Comparison of ENCODE assay signal across 8 cellular contexts in the genomic region with DNA sequence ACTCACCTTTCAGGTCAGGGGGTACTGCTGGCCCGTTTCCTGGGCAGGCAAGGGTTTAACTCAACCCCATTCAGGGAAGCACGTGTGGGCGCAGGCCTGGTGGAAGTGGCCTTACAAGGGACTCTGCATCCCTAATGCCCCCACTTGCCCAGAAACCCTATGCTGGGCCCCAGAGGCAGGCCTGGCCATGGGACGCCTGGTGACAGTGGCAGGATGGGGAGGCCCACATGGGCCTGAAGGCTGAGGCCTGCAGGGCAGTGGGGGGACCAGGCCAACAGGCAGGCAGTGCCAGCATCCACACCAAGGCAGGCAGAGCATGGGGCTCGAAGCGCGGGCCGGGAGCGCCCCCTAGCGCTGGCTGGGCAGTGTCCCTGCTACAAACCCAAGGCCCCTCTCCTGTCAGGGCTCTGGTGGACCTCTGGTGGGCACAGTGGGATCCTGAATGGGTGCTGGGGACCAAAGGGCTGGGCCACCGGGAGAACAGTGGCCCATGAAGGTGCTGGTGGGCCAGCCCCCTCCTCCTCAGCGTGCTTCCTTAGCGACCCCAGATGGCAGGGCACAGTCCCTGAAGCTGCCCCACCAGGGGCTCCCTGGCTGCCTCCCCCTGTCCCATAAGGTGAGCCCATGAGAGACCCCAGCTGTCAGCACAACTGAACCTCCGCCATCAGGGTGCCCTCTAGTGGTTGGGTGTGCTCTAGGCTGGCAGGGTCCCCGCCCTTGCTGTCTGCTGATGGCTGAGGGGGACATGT. TPM values are rescaled to one million over a fixed set of nuclear protein-coding genes. Genes with fewer than 3 reads are reported as not detected.
DNase-seq lines count a peak whose midpoint lies in the region; ATAC-seq and TF ChIP-seq lines count a peak whose summit lies in the region.

No MANE protein-coding gene starts in this region.

- RAD21 ChIA-PET in HCT116 (lab: Charles Lee; ENCODE audit: low non-redundant PET in 1 of 2, low total read pairs in 2 of 2, uncharacterized antibody in 2 of 2, unreplicated experiment in 2 of 2) = interaction anchor here (0.5 to 2.1 kb wide), 5 partner anchors 9 to 62 kb away, joined by 5 to 8 read pairs (median 5); no protein-coding TSS in a partner anchor

- TF ChIP-seq RAD21 in HCT116 (IDR thresholded peaks at IDR 0.05; ENCODE audit: low read depth) = peak; percentile 97

- intact Hi-C loops in HCT116 (cut with micrococcal nuclease) (loop anchor here (1.0 to 5.0 kb wide), 3 partner anchors 62 to 372 kb away; no protein-coding TSS in a partner anchor), OCI-LY7 (cut with micrococcal nuclease; ENCODE audit: unreplicated experiment) (loop anchor here (1.0 to 5.0 kb wide), 2 partner anchors 48 to 62 kb away; no protein-coding TSS in a partner anchor), esophagus squamous epithelium (cut with DNase I) (loop anchor here (5.0 kb wide), 1 partner anchor 63 kb away; no protein-coding TSS in a partner anchor)

- no peak overlapping the region for H3K4me3 ChIP-seq in HCT116 (replicated peaks in 1 of 2; ENCODE audit: low read depth in 1 of 2, low read length in 2 of 2)
- no peak overlapping the region for H3K4me3 ChIP-seq in OCI-LY7 (ENCODE audit: low read depth, low read length, poor library complexity, severe bottlenecking)
- H3K4me3 ChIP-seq in esophagus squamous epithelium = no peak overlapping the region

- ATAC-seq in HCT116 (peak; percentile 92), GM18861 (IDR thresholded peaks at IDR 0.05; ENCODE audit: unreplicated experiment) (no peak)
- ATAC-seq in naive thymus-derived CD8-positive, alpha-beta T cell = peak; percentile 87 to 88
- ATAC-seq in stimulated activated memory B cell treated with anti-CD40 and anti-IgM and Interleukin-4, amounts not matched to agents 10 μg/mL and 1 μg/mL and 100 μg/mL, for 72 hours = peak; percentile 72

- H2AFZ ChIP-seq in HCT116 (ENCODE audit: low read depth, low read length, poor library complexity, severe bottlenecking) (no peak overlapping the region), OCI-LY7 (ENCODE audit: low read length) (no peak overlapping the region)

- H3K4me2 ChIP-seq in HCT116 (ENCODE audit: low read length) (no peak overlapping the region), OCI-LY7 (ENCODE audit: low read length) (no peak overlapping the region)

- no peak overlapping the region for H3K9ac ChIP-seq in HCT116 (ENCODE audit: low read length)

- no peaks in the 10 kb centered on the region for H3K9me3 Mint-ChIP-seq in activated T-cell treated with anti-CD3 and anti-CD28 coated beads, Interleukin-2, amount 50 U/mL, for 24 hours
- no peaks in the 10 kb centered on the region for H3K9me3 Mint-ChIP-seq in naive thymus-derived CD8-positive, alpha-beta T cell
- H3K9me3 Mint-ChIP-seq in stimulated activated memory B cell treated with anti-CD40 and anti-IgM and Interleukin-4, amounts not matched to agents 10 μg/mL and 1 μg/mL and 100 μg/mL, for 72 hours = no peaks in the 10 kb centered on the region

- DNase-seq in HCT116 (ENCODE audit: low read depth, low spot score) = peak; percentile 34
- DNase-seq in OCI-LY7 (ENCODE audit: low spot score) = peak; percentile 72
- DNase-seq in activated T-cell treated with anti-CD3 and anti-CD28 coated beads, Interleukin-2, amount 50 U/mL, for 24 hours = peak; percentile 82
- DNase-seq in esophagus squamous epithelium (lab: John Stamatoyannopoulos, UW) = no peak
- peak; percentile 42 to 77 (median 63) for DNase-seq in naive thymus-derived CD8-positive, alpha-beta T cell

- no peak overlapping the region for H3K4me3 Mint-ChIP-seq in activated T-cell treated with anti-CD3 and anti-CD28 coated beads, Interleukin-2, amount 50 U/mL, for 24 hours
- no peak overlapping the region for H3K4me3 Mint-ChIP-seq in naive thymus-derived CD8-positive, alpha-beta T cell
- no peak overlapping the region for H3K4me3 Mint-ChIP-seq in stimulated activated memory B cell treated with anti-CD40 and anti-IgM and Interleukin-4, amounts not matched to agents 10 μg/mL and 1 μg/mL and 100 μg/mL, for 72 hours

- H3K79me2 ChIP-seq in HCT116 (ENCODE audit: insufficient read depth, low read length) (no peaks in the 10 kb centered on the region), OCI-LY7 (ENCODE audit: insufficient read depth, low read depth, low read length) (no peaks in the 10 kb centered on the region)

- CTCF ChIA-PET in HCT116 (lab: Charles Lee) (interaction anchor here (1.0 to 5.3 kb wide), 4 partner anchors 19 to 65 kb away, joined by 6 to 43 read pairs (median 10); no protein-coding TSS in a partner anchor), OCI-LY7 (lab: Charles Lee; ENCODE audit: unreplicated experiment) (interaction anchor here (0.6 kb wide), 2 partner anchors 42 to 73 kb away, joined by 3 to 4 read pairs; no protein-coding TSS in a partner anchor)

- no peak overlapping the region for H3K27ac Mint-ChIP-seq in activated T-cell treated with anti-CD3 and anti-CD28 coated beads, Interleukin-2, amount 50 U/mL, for 24 hours
- no peak overlapping the region for H3K27ac Mint-ChIP-seq in naive thymus-derived CD8-positive, alpha-beta T cell
- H3K27ac Mint-ChIP-seq in stimulated activated memory B cell treated with anti-CD40 and anti-IgM and Interleukin-4, amounts not matched to agents 10 μg/mL and 1 μg/mL and 100 μg/mL, for 72 hours = no peak overlapping the region

- no peak for TF ChIP-seq POLR2A in HCT116 (IDR thresholded peaks at IDR 0.05; ENCODE audit: borderline replicate concordance, extremely low read depth, insufficient read depth, insufficient read length)
- TF ChIP-seq POLR2A in esophagus squamous epithelium (IDR thresholded peaks at IDR 0.05) = no peak

- peaks cover 8 to 15% of the 10 kb centered on the region in 2 experiments; a peak in 3 of 4 replicates for H3K36me3 ChIP-seq in HCT116 (ENCODE audit: control insufficient read depth in 1 of 2, insufficient read depth in 2 of 2, low read length in 2 of 2)
- peaks cover 20% of the 10 kb centered on the region; the same call in 1 of the 2 replicates for H3K36me3 ChIP-seq in OCI-LY7 (ENCODE audit: insufficient read depth, low read length)
- H3K36me3 ChIP-seq in esophagus squamous epithelium = peaks cover 10 to 81% (median 29%) of the 10 kb centered on the region in 3 donors

- no peaks in the 10 kb centered on the region for H3K4me1 Mint-ChIP-seq in activated T-cell treated with anti-CD3 and anti-CD28 coated beads, Interleukin-2, amount 50 U/mL, for 24 hours (ENCODE audit: low read depth)
- H3K4me1 Mint-ChIP-seq in naive thymus-derived CD8-positive, alpha-beta T cell = peaks cover 0 to 2% (median 0%) of the 10 kb centered on the region in 4 donors
- H3K4me1 Mint-ChIP-seq in stimulated activated memory B cell treated with anti-CD40 and anti-IgM and Interleukin-4, amounts not matched to agents 10 μg/mL and 1 μg/mL and 100 μg/mL, for 72 hours = peaks cover 6% of the 10 kb centered on the region

- no peaks in the 10 kb centered on the region for H3K9me2 ChIP-seq in HCT116 (ENCODE audit: insufficient read depth)
- H3K9me2 ChIP-seq in OCI-LY7 (ENCODE audit: insufficient read depth, low read length) = no peaks in the 10 kb centered on the region

- POLR2A ChIA-PET in HCT116 (lab: Charles Lee) (no interaction called here), OCI-LY7 (lab: Charles Lee) (interaction anchor here (0.5 kb wide), 1 partner anchor 103 kb away, joined by 5 read pairs; no protein-coding TSS in a partner anchor)
- POLR2A ChIA-PET in naive thymus-derived CD8-positive, alpha-beta T cell (lab: Charles Lee) = interaction anchor here (1.0 kb wide), 1 partner anchor 64 kb away, joined by 3 read pairs; no protein-coding TSS in a partner anchor

- H3K36me3 Mint-ChIP-seq in activated T-cell treated with anti-CD3 and anti-CD28 coated beads, Interleukin-2, amount 50 U/mL, for 24 hours (ENCODE audit: low read depth) = peaks cover 30% of the 10 kb centered on the region
- H3K36me3 Mint-ChIP-seq in naive thymus-derived CD8-positive, alpha-beta T cell = peaks cover 0 to 21% (median 0%) of the 10 kb centered on the region in 3 donors
- peaks cover 23% of the 10 kb centered on the region for H3K36me3 Mint-ChIP-seq in stimulated activated memory B cell treated with anti-CD40 and anti-IgM and Interleukin-4, amounts not matched to agents 10 μg/mL and 1 μg/mL and 100 μg/mL, for 72 hours

- no peaks in the 10 kb centered on the region for H3K27me3 ChIP-seq in HCT116 (ENCODE audit: insufficient read depth, low read length)
- no peaks in the 10 kb centered on the region for H3K27me3 ChIP-seq in esophagus squamous epithelium

- no peaks in the 10 kb centered on the region for H3K27me3 Mint-ChIP-seq in activated T-cell treated with anti-CD3 and anti-CD28 coated beads, Interleukin-2, amount 50 U/mL, for 24 hours
- H3K27me3 Mint-ChIP-seq in naive thymus-derived CD8-positive, alpha-beta T cell = no peaks in the 10 kb centered on the region
- H3K27me3 Mint-ChIP-seq in stimulated activated memory B cell treated with anti-CD40 and anti-IgM and Interleukin-4, amounts not matched to agents 10 μg/mL and 1 μg/mL and 100 μg/mL, for 72 hours = peaks cover 2% of the 10 kb centered on the region

- BruUV-seq in HCT116 (replicated peaks; lab: Mats Ljungman, UMichigan) (no TSS peak), OCI-LY7 (replicated peaks; lab: Mats Ljungman, UMichigan) (no TSS peak)

- H3K27ac ChIP-seq in C4-2B = no peak overlapping the region
- peak overlapping the region; percentile 3; the same call in 1 of the 2 replicates for H3K27ac ChIP-seq in HCT116 (ENCODE audit: low read depth, low read length)
- H3K27ac ChIP-seq in OCI-LY7 (ENCODE audit: low read depth, low read length, poor library complexity, severe bottlenecking) = no peak overlapping the region
- peak overlapping the region in 3 of 4 donors; percentile 27 to 54 (median 27) for H3K27ac ChIP-seq in esophagus squamous epithelium

- 19% methylated on average over 6 of the region's 15 CpGs; no CpG with 5 or more reads in 1 of the 2 donors for WGBS in esophagus squamous epithelium, 2 donors

- H3K9me3 ChIP-seq in HCT116 (ENCODE audit: control insufficient read depth in 1 of 2, insufficient read depth in 1 of 2, low read depth in 1 of 2, low read length in 2 of 2) = no peaks in the 10 kb centered on the region
- no peaks in the 10 kb centered on the region for H3K9me3 ChIP-seq in OCI-LY7 (ENCODE audit: low read length)
- no peaks in the 10 kb centered on the region for H3K9me3 ChIP-seq in esophagus squamous epithelium

- H4K20me1 ChIP-seq in HCT116 (ENCODE audit: insufficient read depth) (no peaks in the 10 kb centered on the region), OCI-LY7 (ENCODE audit: insufficient read depth, low read length) (no peaks in the 10 kb centered on the region)

- TF ChIP-seq CTCF in C4-2B (conservative IDR thresholded peaks at IDR 0.05) = peak; percentile 95
- peak; percentile 89 to 98 (median 95) for TF ChIP-seq CTCF in HCT116 (IDR thresholded peaks at IDR 0.05 in 2 of 3, conservative IDR thresholded peaks at IDR 0.05 in 1 of 3; ENCODE audit: borderline replicate concordance in 1 of 3, insufficient read depth in 1 of 3, low read depth in 2 of 3, low read length in 2 of 3)
- TF ChIP-seq CTCF in OCI-LY7 (conservative IDR thresholded peaks at IDR 0.05; ENCODE audit: low read length) = peak; percentile 89
- TF ChIP-seq CTCF in esophagus squamous epithelium (IDR thresholded peaks at IDR 0.05) = peak; percentile 59 to 94 (median 84)

- H3K4me1 ChIP-seq in HCT116 (ENCODE audit: control insufficient read depth in 1 of 2, insufficient read depth in 2 of 2, low read length in 2 of 2) = peaks cover 0 to 5% of the 10 kb centered on the region in 2 experiments; a peak in 1 of 4 replicates
- H3K4me1 ChIP-seq in OCI-LY7 (ENCODE audit: insufficient read depth, low read length, poor library complexity, severe bottlenecking) = peaks cover 5% of the 10 kb centered on the region
- peaks cover 0 to 23% (median 0%) of the 10 kb centered on the region in 3 donors for H3K4me1 ChIP-seq in esophagus squamous epithelium

RNA-seq across cellular contexts. Expression of gene FGFR3, which starts 16.8 kb away (rescaled TPM):
- total RNA-seq in HCT116 (2021; ENCODE audit: unreplicated experiment) (31.7 TPM), OCI-LY7 (2022) (not detected in 2 replicates), esophagus squamous epithelium (100 to 1,000 TPM; 175 to 307 (median 223) TPM)
- polyA plus RNA-seq in HCT116 (2012) = 18.3 and 19.1 TPM in 2 replicates
- total RNA-seq in OCI-LY7 (2014; rRNA removed; shearing (Covaris generic)) = not detected in 2 replicates
- not detected for total RNA-seq in naive thymus-derived CD8-positive, alpha-beta T cell
- under 1 TPM in 1 of 3 donors, not detected in 2; 0.19 TPM for polyA plus RNA-seq in naive thymus-derived CD8-positive, alpha-beta T cell

RNA-seq across cellular contexts. Expression of gene LETM1, which starts 46.0 kb away (rescaled TPM):
- total RNA-seq in HCT116 (2021; ENCODE audit: unreplicated experiment) (67.3 TPM), OCI-LY7 (2022) (61.7 and 66.8 TPM in 2 replicates), esophagus squamous epithelium (10 to 100 TPM; 40.6 to 85.6 (median 72.8) TPM)
- polyA plus RNA-seq in HCT116 (2012) = 25.9 and 36.3 TPM in 2 replicates
- total RNA-seq in OCI-LY7 (2014; rRNA removed; shearing (Covaris generic)) = 58.3 and 60.0 TPM in 2 replicates
- total RNA-seq in naive thymus-derived CD8-positive, alpha-beta T cell = 10 to 100 TPM; 39.5 to 41.9 TPM
- polyA plus RNA-seq in naive thymus-derived CD8-positive, alpha-beta T cell = 10 to 100 TPM; 10.8 to 12.9 (median 11.1) TPM

Comparison
In these comparisons a context has a peak if more than half of its experiments do, and no peak if none do; other contexts are left out.
1. H3K27ac ChIP-seq: peak in HCT116 (single experiment) and esophagus squamous epithelium (3 of 4); none in C4-2B (single experiment) and OCI-LY7 (single experiment).
2. RNA of gene FGFR3, which starts 16.8 kb away (total RNA-seq): 175 to 307 TPM in esophagus squamous epithelium and 31.7 TPM in HCT116 (single experiment); not detected in naive thymus-derived CD8-positive, alpha-beta T cell and not detected in OCI-LY7; every median in the first group is over 10 times any median in the second.
3. Peak in every context shown above with its lines, with median percentiles within 50 percentile points of each other: CTCF ChIP-seq.